In the genomic region with DNA sequence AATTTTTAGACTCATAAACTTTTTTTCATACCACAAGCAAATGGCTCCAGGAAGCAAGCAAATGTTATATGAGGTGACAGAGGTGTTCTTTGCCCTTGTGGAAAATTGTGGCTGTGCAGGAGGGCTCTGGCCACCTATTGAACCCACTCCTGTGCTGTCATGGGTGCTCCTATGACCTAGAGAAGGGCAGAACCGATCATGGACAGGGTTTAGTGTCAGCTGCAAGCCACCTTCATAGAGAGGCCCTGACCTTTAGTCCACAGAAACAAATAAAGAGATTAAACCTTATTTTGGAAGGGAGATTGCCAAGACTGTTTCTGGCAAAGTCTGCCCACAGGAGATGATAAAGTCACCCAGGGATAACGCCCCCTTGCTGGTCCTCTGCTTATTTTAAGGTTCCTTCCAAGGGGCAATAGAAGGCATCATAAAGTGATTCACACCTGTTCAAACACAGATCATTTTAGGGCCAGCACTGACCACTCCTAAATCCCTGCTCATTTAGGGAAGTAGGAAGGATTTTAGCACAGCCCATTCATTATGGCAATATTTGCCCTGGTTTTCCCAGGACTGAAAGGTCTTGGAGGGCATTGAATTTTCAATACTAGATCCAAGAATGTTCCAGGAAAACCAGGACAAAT, we compare ENCODE assay signal across 1 cellular context.
TF ChIP-seq lines count a peak whose summit lies in the region.

No MANE protein-coding gene starts in this region.

TF ChIP-seq in IMR-90, 13 proteins besides CTCF, POLR2A, EP300 and RAD21:
- TF ChIP-seq CEBPB (IDR thresholded peaks at IDR 0.05; ENCODE audit: low read depth, low read length), result no peak
- no peak for TF ChIP-seq SMC3 (IDR thresholded peaks at IDR 0.05; ENCODE audit: low read depth, low read length)
- TF ChIP-seq BHLHE40 (IDR thresholded peaks at IDR 0.05; ENCODE audit: low read depth, low read length), result no peak
- TF ChIP-seq FOS (IDR thresholded peaks at IDR 0.05; ENCODE audit: low read depth, low read length), result no peak
- no peak for TF ChIP-seq MXI1 (IDR thresholded peaks at IDR 0.05; ENCODE audit: borderline replicate concordance, low read depth, low read length)
- no peak for TF ChIP-seq RCOR1 (IDR thresholded peaks at IDR 0.05; ENCODE audit: insufficient replicate concordance, low read length)
- no peak for TF ChIP-seq NFE2L2 (IDR thresholded peaks at IDR 0.05; ENCODE audit: low read depth, low read length)
- TF ChIP-seq MAZ (IDR thresholded peaks at IDR 0.05; ENCODE audit: borderline replicate concordance, low read depth, low read length), result no peak
- no peak for TF ChIP-seq CHD1 (IDR thresholded peaks at IDR 0.05; ENCODE audit: low read depth, low read length)
- no peak for TF ChIP-seq MAFK (IDR thresholded peaks at IDR 0.05; ENCODE audit: low read depth, low read length)
- TF ChIP-seq, protein P1, sequence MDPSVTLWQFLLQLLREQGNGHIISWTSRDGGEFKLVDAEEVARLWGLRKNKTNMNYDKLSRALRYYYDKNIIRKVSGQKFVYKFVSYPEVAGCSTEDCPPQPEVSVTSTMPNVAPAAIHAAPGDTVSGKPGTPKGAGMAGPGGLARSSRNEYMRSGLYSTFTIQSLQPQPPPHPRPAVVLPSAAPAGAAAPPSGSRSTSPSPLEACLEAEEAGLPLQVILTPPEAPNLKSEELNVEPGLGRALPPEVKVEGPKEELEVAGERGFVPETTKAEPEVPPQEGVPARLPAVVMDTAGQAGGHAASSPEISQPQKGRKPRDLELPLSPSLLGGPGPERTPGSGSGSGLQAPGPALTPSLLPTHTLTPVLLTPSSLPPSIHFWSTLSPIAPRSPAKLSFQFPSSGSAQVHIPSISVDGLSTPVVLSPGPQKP (IDR thresholded peaks at IDR 0.05; ENCODE audit: borderline replicate concordance, low read depth, low read length), result no peak
- TF ChIP-seq RFX5 (IDR thresholded peaks at IDR 0.05; ENCODE audit: low read depth, low read length), result no peak
- TF ChIP-seq, protein P2, sequence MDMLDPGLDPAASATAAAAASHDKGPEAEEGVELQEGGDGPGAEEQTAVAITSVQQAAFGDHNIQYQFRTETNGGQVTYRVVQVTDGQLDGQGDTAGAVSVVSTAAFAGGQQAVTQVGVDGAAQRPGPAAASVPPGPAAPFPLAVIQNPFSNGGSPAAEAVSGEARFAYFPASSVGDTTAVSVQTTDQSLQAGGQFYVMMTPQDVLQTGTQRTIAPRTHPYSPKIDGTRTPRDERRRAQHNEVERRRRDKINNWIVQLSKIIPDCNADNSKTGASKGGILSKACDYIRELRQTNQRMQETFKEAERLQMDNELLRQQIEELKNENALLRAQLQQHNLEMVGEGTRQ (IDR thresholded peaks at IDR 0.05; ENCODE audit: low read depth, low read length), result no peak
